In genomic region chr11:119352857-119353260, GRCh38 we compare ENCODE assay signal across 8 cellular contexts. TPM values are rescaled to one million over a fixed set of nuclear protein-coding genes. Genes with fewer than 3 reads are reported as not detected.
DNase-seq lines count a peak whose midpoint lies in the region; ATAC-seq lines count a peak whose summit lies in the region.
"Had no signal": no experiment of that assay in that cellular context is flagged by ENCODE, and none has a peak within 500 bp of the region (broad histone marks: within the 10 kb centered on the region; RNA-seq: fewer than 3 reads in every experiment).

No MANE protein-coding gene starts in this region.

- ATAC-seq in HG03354 (IDR thresholded peaks at IDR 0.05; ENCODE audit: poor library complexity, severe bottlenecking, unreplicated experiment), result no peak
- ATAC-seq in GM19452 (IDR thresholded peaks at IDR 0.05; ENCODE audit: unreplicated experiment), result no peak

- peak; percentile 45 for DNase-seq in HT-29 (ENCODE audit: low spot score)
- DNase-seq in SHP77 treated with DMSO at 0.1 percent for 48 hours (lab: John Stamatoyannopoulos, UW), result peak; percentile 64
- peak; percentile 81 for DNase-seq in medulla oblongata (ENCODE audit: extremely low spot score)
- no peak for DNase-seq in stimulated activated CD8-positive, alpha-beta memory T cell treated with anti-CD3 and anti-CD28 coated beads, Interleukin-4, amount 100 ng/mL, for 48 hours
- DNase-seq: EL, GOT3 had no signal

RNA-seq across cellular contexts. Expression of gene MFRP, which starts 6.4 kb away (rescaled TPM):
- not detected in 2 replicates for total RNA-seq in HT-29 (2014; rRNA removed; shearing (Covaris generic))

RNA-seq across cellular contexts. Expression of gene C1QTNF5, which starts 12.2 kb away (rescaled TPM):
- 0.47 and 0.56 TPM in 2 replicates for total RNA-seq in HT-29 (2014; rRNA removed; shearing (Covaris generic))

RNA-seq across cellular contexts. Expression of gene RNF26, which starts 18.5 kb away (rescaled TPM):
- 13.3 and 14.8 TPM in 2 replicates for total RNA-seq in HT-29 (2014; rRNA removed; shearing (Covaris generic))

RNA-seq across cellular contexts. Expression of gene USP2, which starts 28.6 kb away (rescaled TPM):
- 2.2 and 4.4 TPM in 2 replicates for total RNA-seq in HT-29 (2014; rRNA removed; shearing (Covaris generic))

RNA-seq across cellular contexts. Expression of gene MCAM, which starts 35.9 kb away (rescaled TPM):
- 6.4 and 9.9 TPM in 2 replicates for total RNA-seq in HT-29 (2014; rRNA removed; shearing (Covaris generic))
